ENCODE assay signal across 24 cellular contexts in the genomic region with DNA sequence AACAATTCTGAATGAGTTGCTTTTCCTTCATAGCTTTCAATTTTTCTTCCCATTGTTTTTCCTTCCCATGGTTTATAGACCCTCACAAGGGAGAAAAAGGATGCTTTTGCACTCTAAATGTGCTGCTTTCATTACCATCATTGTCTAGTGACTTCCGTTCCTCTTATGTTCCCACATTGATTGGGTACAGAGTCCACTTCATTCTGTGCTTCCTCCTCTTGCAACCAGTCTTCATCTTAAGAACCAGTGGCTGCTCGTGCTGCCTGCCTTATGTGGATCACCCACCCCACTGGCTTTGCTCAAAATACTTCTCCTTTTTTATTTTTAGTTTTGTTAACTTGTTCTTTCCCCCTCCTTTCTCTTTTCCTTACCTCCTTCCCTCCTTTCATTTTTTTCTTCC.
DNase-seq lines count a peak whose midpoint lies in the region; ATAC-seq and TF ChIP-seq lines count a peak whose summit lies in the region.
"Had no signal": no experiment of that assay in that cellular context is flagged by ENCODE, and none has a peak within 500 bp of the region (broad histone marks: within the 10 kb centered on the region; RNA-seq: fewer than 3 reads in every experiment).

No MANE protein-coding gene starts in this region.

- no peak overlapping the region for H3K4me2 ChIP-seq in osteoblast (ENCODE audit: insufficient read depth, low read length)

- peaks cover 0 to 8% of the 10 kb centered on the region in 2 donors for H3K4me1 ChIP-seq in breast epithelium
- no peaks in the 10 kb centered on the region for H3K4me1 ChIP-seq in colonic mucosa
- H3K4me1 ChIP-seq in osteoblast (ENCODE audit: insufficient read depth, low read length) = peaks cover 45% of the 10 kb centered on the region
- H3K4me1 ChIP-seq: BE2C had no signal

- H3K4me3 ChIP-seq in breast epithelium (no peak overlapping the region), colonic mucosa (no peak overlapping the region), osteoblast (ENCODE audit: insufficient read depth, low read length) (no peak overlapping the region)
- H3K4me3 ChIP-seq: sigmoid colon had no signal

- no peak overlapping the region for H3K4me3 Mint-ChIP-seq in MCF 10A (ENCODE audit: unreplicated experiment)
- H3K4me3 Mint-ChIP-seq: activated naive CD8-positive, alpha-beta T cell treated with anti-CD3 and anti-CD28 coated beads for 36 hours; activated T-helper 17 cell treated with anti-CD3 and anti-CD28 coated beads, Interleukin-2, amount 50 U/mL, for 72 hours; mesothelial cell of epicardium; nephron progenitor cell; T-helper 2 cell treated with Interferon-gamma antibody and Interleukin-4, amounts not matched to agents 5 μg/mL and 100 μg/mL, for 36 hours; WTC11 had no signal

- H3K79me2 ChIP-seq in osteoblast (ENCODE audit: insufficient read depth, low read length) = no peaks in the 10 kb centered on the region

- peaks cover 69% of the 10 kb centered on the region for H3K4me1 Mint-ChIP-seq in MCF 10A (ENCODE audit: insufficient read depth, unreplicated experiment)
- H3K4me1 Mint-ChIP-seq: activated naive CD8-positive, alpha-beta T cell treated with anti-CD3 and anti-CD28 coated beads for 36 hours; activated T-helper 17 cell treated with anti-CD3 and anti-CD28 coated beads, Interleukin-2, amount 50 U/mL, for 72 hours; WTC11 had no signal

- H3K27ac ChIP-seq in breast epithelium (no peak overlapping the region), colonic mucosa (no peak overlapping the region), osteoblast (ENCODE audit: low read depth, low read length) (no peak overlapping the region)
- H3K27ac ChIP-seq: sigmoid colon had no signal

- no peaks in the 10 kb centered on the region for H3K27me3 Mint-ChIP-seq in MCF 10A (ENCODE audit: insufficient read depth, unreplicated experiment)

- POLR2A ChIA-PET in MCF 10A (lab: Yijun Ruan, JAX) = interaction anchor here (1.8 kb wide), 1 partner anchor 30 kb away, joined by 4 read pairs; no protein-coding TSS in a partner anchor

- H2AFZ ChIP-seq in osteoblast (ENCODE audit: low read length) = peak overlapping the region; percentile 67

- no peak overlapping the region for H3K9ac ChIP-seq in colonic mucosa (ENCODE audit: low read depth in 2 of 2, low read length in 2 of 2)

- DNase-seq in MCF 10A (ENCODE audit: unreplicated experiment) (no peak), breast epithelium (ENCODE audit: low spot score in 2 of 2) (no peak), NOMO-1 (lab: John Stamatoyannopoulos, UW; ENCODE audit: unreplicated experiment in 2 of 2) (peak; percentile 73 to 92), colonic mucosa (peak; percentile 35), osteoblast (ENCODE audit: insufficient read length, low spot score, missing footprints) (no peak), NCI-H510A treated with DMSO at 0.1 percent for 48 hours (lab: John Stamatoyannopoulos, UW) (no peak)
- DNase-seq: activated CD4-positive, alpha-beta T cell treated with anti-CD3 and anti-CD28 coated beads, Interleukin-2, amount 50 U/mL, for 4 hours; activated CD8-positive, alpha-beta memory T cell treated with anti-CD3 and anti-CD28 coated beads, Interleukin-2, amount 50 U/mL, for 4 hours; activated naive CD8-positive, alpha-beta T cell treated with anti-CD3 and anti-CD28 coated beads for 36 hours; BE2C; Caco-2; DND-41; foreskin melanocyte; Karpas-422; NCI-H524 treated with DMSO at 0.1 percent for 48 hours; nephron progenitor cell; sigmoid colon; stimulated activated CD8-positive, alpha-beta memory T cell treated with anti-CD3 and anti-CD28 coated beads, Interleukin-4, amount 100 ng/mL, for 48 hours had no signal

- no TSS peak for BruUV-seq in MCF 10A (replicated peaks; lab: Mats Ljungman, UMichigan)

- H3K36me3 ChIP-seq in breast epithelium (no peaks in the 10 kb centered on the region), colonic mucosa (no peaks in the 10 kb centered on the region), osteoblast (ENCODE audit: insufficient read depth, low read length) (no peaks in the 10 kb centered on the region)
- H3K36me3 ChIP-seq: BE2C, sigmoid colon had no signal

- H3K27ac Mint-ChIP-seq in MCF 10A (ENCODE audit: low read depth, unreplicated experiment) = peak overlapping the region; percentile 95
- H3K27ac Mint-ChIP-seq: activated naive CD8-positive, alpha-beta T cell treated with anti-CD3 and anti-CD28 coated beads for 36 hours; activated T-helper 17 cell treated with anti-CD3 and anti-CD28 coated beads, Interleukin-2, amount 50 U/mL, for 72 hours; mesothelial cell of epicardium; nephron progenitor cell; T-helper 2 cell treated with Interferon-gamma antibody and Interleukin-4, amounts not matched to agents 5 μg/mL and 100 μg/mL, for 36 hours; WTC11 had no signal

- ATAC-seq in GM19351 (IDR thresholded peaks at IDR 0.05; ENCODE audit: unreplicated experiment) (no peak), esophagus mucosa (no peak)
- ATAC-seq: activated T-helper 17 cell treated with anti-CD3 and anti-CD28 coated beads, Interleukin-2, amount 50 U/mL, for 72 hours; WTC11 had no signal

- no peaks in the 10 kb centered on the region for H3K9me3 Mint-ChIP-seq in MCF 10A (ENCODE audit: unreplicated experiment)
- H3K9me3 Mint-ChIP-seq: activated naive CD8-positive, alpha-beta T cell treated with anti-CD3 and anti-CD28 coated beads for 36 hours; activated T-helper 17 cell treated with anti-CD3 and anti-CD28 coated beads, Interleukin-2, amount 50 U/mL, for 72 hours; mesothelial cell of epicardium; nephron progenitor cell; T-helper 2 cell treated with Interferon-gamma antibody and Interleukin-4, amounts not matched to agents 5 μg/mL and 100 μg/mL, for 36 hours; WTC11 had no signal

- TF ChIP-seq CTCF in MCF 10A (IDR thresholded peaks at IDR 0.05; ENCODE audit: unreplicated experiment) (no peak), breast epithelium (IDR thresholded peaks at IDR 0.05) (no peak), colonic mucosa (IDR thresholded peaks at IDR 0.05) (no peak), osteoblast (IDR thresholded peaks at IDR 0.05; ENCODE audit: extremely low read depth, low read depth, low read length) (no peak)

- H4K20me1 ChIP-seq in osteoblast (ENCODE audit: insufficient read depth, low read length) = no peaks in the 10 kb centered on the region

- no peaks in the 10 kb centered on the region for H3K36me3 Mint-ChIP-seq in MCF 10A (ENCODE audit: insufficient read depth, unreplicated experiment)
- H3K36me3 Mint-ChIP-seq: activated naive CD8-positive, alpha-beta T cell treated with anti-CD3 and anti-CD28 coated beads for 36 hours; mesothelial cell of epicardium; WTC11 had no signal

- H3K9me3 ChIP-seq in breast epithelium (no peaks in the 10 kb centered on the region), colonic mucosa (no peaks in the 10 kb centered on the region), osteoblast (ENCODE audit: low read depth, low read length) (no peaks in the 10 kb centered on the region)
- H3K9me3 ChIP-seq: BE2C, Caco-2, sigmoid colon had no signal

- TF ChIP-seq POLR2A in breast epithelium (IDR thresholded peaks at IDR 0.05) = no peak

- intact Hi-C loops in MCF 10A (cut with micrococcal nuclease) (loop anchor here (5.0 kb wide), 2 partner anchors 463 to 1298 kb away; a partner anchor contains a TSS), breast epithelium (cut with DNase I; ENCODE audit: low total_unique reads) (no loop called here), colonic mucosa (cut with DNase I) (no loop called here)

- CTCF ChIA-PET in MCF 10A (lab: Yijun Ruan, JAX) = interaction anchor here (1.0 kb wide), 1 partner anchor 49 kb away, joined by 4 read pairs; no protein-coding TSS in a partner anchor

- H3K27me3 ChIP-seq in breast epithelium (no peaks in the 10 kb centered on the region), colonic mucosa (no peaks in the 10 kb centered on the region), osteoblast (ENCODE audit: insufficient read depth, low read length) (no peaks in the 10 kb centered on the region)
- H3K27me3 ChIP-seq: BE2C, sigmoid colon had no signal

Comparison
In these comparisons a context has a peak if more than half of its experiments do, and no peak if none do; other contexts are left out.
1. DNase-seq: peak in NOMO-1 (2 of 2) and colonic mucosa (single experiment); none in MCF 10A (single experiment), breast epithelium (0 of 2), osteoblast (single experiment) and NCI-H510A treated with DMSO at 0.1 percent for 48 hours (single experiment).